ENCODE assay signal across 7 cellular contexts in the genomic region with DNA sequence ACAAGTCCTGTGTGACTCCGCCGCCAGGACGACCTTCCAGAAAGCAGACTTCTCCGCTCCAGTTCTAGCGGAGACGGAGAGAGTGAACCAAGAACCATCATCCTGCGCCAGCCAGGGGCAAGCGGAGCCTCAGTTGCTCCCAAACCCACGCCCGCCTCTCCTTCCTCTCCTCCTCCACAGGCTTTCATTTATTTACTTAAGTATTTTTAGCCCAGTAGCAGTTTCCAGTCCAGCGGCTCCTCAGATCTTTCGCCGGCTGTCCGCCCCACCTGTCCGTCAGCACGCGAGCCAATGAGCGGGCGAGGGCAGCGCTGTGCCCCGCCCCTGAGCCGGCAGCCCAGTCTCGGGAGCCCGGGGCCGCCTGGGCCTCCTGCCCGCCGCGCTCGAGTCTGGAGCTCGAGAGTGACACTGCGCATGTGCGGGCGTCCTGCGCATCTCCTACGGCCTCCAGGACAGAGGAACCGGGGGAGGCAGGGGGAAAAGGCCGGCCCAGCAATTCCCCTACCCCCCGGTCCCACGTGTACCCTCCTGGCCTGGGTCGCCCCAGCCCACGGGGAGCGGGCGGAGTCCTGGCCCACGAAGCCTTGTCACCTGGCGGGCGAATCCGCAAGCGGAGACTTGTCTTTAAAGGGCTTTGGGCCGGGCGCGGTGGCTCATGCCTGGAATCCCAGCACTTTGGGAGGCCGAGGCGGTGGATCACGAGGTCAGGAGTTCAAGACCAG.
A peak's percentile ranks its signal among the peaks of the same experiment; 100 is the strongest.
DNase-seq lines count a peak whose midpoint lies in the region; ATAC-seq and TF ChIP-seq lines count a peak whose summit lies in the region.

Gene FALEC, plus strand, starts transcription at position 425 of the 722 bp plus-strand sequence.

- H3K4me3 ChIP-seq in retinal pigment epithelial cell (ENCODE audit: low read length): peak within 1 kb of the TSS; percentile 62

- DNase-seq in NCI-H2029 (lab: John Stamatoyannopoulos, UW): peak; percentile 93
- peak; percentile 85 for DNase-seq in T-helper 9 cell
- DNase-seq in astrocyte of the hippocampus (ENCODE audit: low read depth, low spot score): peak; percentile 99
- DNase-seq in hippocampal formation (lab: John Stamatoyannopoulos, UW): peak; percentile 95 to 97
- peak; percentile 74 for DNase-seq in retinal pigment epithelial cell (ENCODE audit: low read depth)

- ATAC-seq in GM18505 (IDR thresholded peaks at IDR 0.05; ENCODE audit: unreplicated experiment) (peak; percentile 95), HG02973 (IDR thresholded peaks at IDR 0.05; ENCODE audit: unreplicated experiment) (peak; percentile 91)

- no peak for TF ChIP-seq CTCF in retinal pigment epithelial cell (conservative IDR thresholded peaks at IDR 0.05; ENCODE audit: low read depth, low read length)

- peak; percentile 49 for TF ChIP-seq POLR2A in GM18505 (IDR thresholded peaks at IDR 0.05; ENCODE audit: borderline replicate concordance, extremely low read depth, insufficient read depth, insufficient read length)

Comparison
In these comparisons a context has a peak if more than half of its experiments do, and no peak if none do; other contexts are left out.
1. Peak in every context shown above with its lines: DNase-seq, ATAC-seq and H3K4me3 ChIP-seq.